27 cellular contexts compared by ENCODE assay signal in genomic region chr10:51651063-51651462, GRCh38. TPM values are rescaled to one million over a fixed set of nuclear protein-coding genes. Genes with fewer than 3 reads are reported as not detected.
DNase-seq lines count a peak whose midpoint lies in the region; TF ChIP-seq lines count a peak whose summit lies in the region.
"Had no signal": no experiment of that assay in that cellular context is flagged by ENCODE, and none has a peak within 500 bp of the region (broad histone marks: within the 10 kb centered on the region; RNA-seq: fewer than 3 reads in every experiment).

No MANE protein-coding gene starts in this region.

- H3K4me3 Mint-ChIP-seq in type B pancreatic cell = no peak overlapping the region
- H3K4me3 Mint-ChIP-seq: activated naive CD4-positive, alpha-beta T cell treated with anti-CD3 and anti-CD28 coated beads, Interleukin-2, amount 10 ng/mL, durations not matched to agents 7 days and 5 days; effector memory CD8-positive, alpha-beta T cell; GM23338; naive thymus-derived CD8-positive, alpha-beta T cell; stimulated activated naive CD8-positive, alpha-beta T cell treated with anti-CD3 and anti-CD28 coated beads, Interleukin-15, Interleukin-2, amounts not matched to agents 100 ng/mL and 50 ng/mL, for 24 hours had no signal

- H3K27ac ChIP-seq in RWPE1 = no peak overlapping the region
- H3K27ac ChIP-seq: C4-2B, cardiac muscle cell, coronary artery, thyroid gland had no signal

- POLR2A ChIA-PET in RWPE1 (lab: Yijun Ruan, JAX; ENCODE audit: low non-redundant PET) = no interaction called here

- TF ChIP-seq CTCF in RWPE1 (conservative IDR thresholded peaks at IDR 0.05; ENCODE audit: low read depth) (no peak), epithelial cell of esophagus (IDR thresholded peaks at IDR 0.05; ENCODE audit: insufficient read depth, low read depth, low read length, missing control alignments) (no peak), type B pancreatic cell (conservative IDR thresholded peaks at IDR 0.05) (no peak)

- H3K9me3 Mint-ChIP-seq in type B pancreatic cell = no peaks in the 10 kb centered on the region
- H3K9me3 Mint-ChIP-seq: activated naive CD4-positive, alpha-beta T cell treated with anti-CD3 and anti-CD28 coated beads, Interleukin-2, amount 10 ng/mL, durations not matched to agents 7 days and 5 days; effector memory CD8-positive, alpha-beta T cell; GM23338; naive thymus-derived CD8-positive, alpha-beta T cell; stimulated activated naive CD8-positive, alpha-beta T cell treated with anti-CD3 and anti-CD28 coated beads, Interleukin-15, Interleukin-2, amounts not matched to agents 100 ng/mL and 50 ng/mL, for 24 hours had no signal

- peak; percentile 8 for DNase-seq in ELR (ENCODE audit: low read depth)
- peak; percentile 11 for DNase-seq in RWPE1 (ENCODE audit: low spot score)
- DNase-seq in epithelial cell of esophagus (ENCODE audit: low read depth) = peak; percentile 58
- peak; percentile 4 for DNase-seq in kidney tubule cell (ENCODE audit: low spot score)
- DNase-seq in type B pancreatic cell (ENCODE audit: extremely low spot score, unreplicated experiment) = no peak
- DNase-seq in NCI-H1436 treated with DMSO at 0.1 percent for 48 hours (lab: John Stamatoyannopoulos, UW) = no peak
- DNase-seq in GF-D8 (lab: John Stamatoyannopoulos, UW) = no peak
- DNase-seq: activated CD4-positive, CD25-positive, alpha-beta regulatory T cell; activated naive CD4-positive, alpha-beta T cell treated with anti-CD3 and anti-CD28 coated beads, Interleukin-2, amount 10 ng/mL, durations not matched to agents 7 days and 5 days; amygdala; DMS79 treated with DMSO at 0.1 percent for 48 hours; effector memory CD8-positive, alpha-beta T cell; naive thymus-derived CD8-positive, alpha-beta T cell; NCI-H1092; NCI-H187; NCI-H2171 treated with DMSO at 0.1 percent for 48 hours; NCI-H524 treated with DMSO at 0.1 percent for 48 hours; NK-92 treated with Interleukin-12 subunit alpha and Interleukin-12 subunit beta, amount 100 ng/mL, for 24 hours; SIG-M5; small intestine; thyroid gland had no signal

- no peaks in the 10 kb centered on the region for H3K27me3 Mint-ChIP-seq in type B pancreatic cell
- H3K27me3 Mint-ChIP-seq: activated naive CD4-positive, alpha-beta T cell treated with anti-CD3 and anti-CD28 coated beads, Interleukin-2, amount 10 ng/mL, durations not matched to agents 7 days and 5 days had no signal

- no peak overlapping the region for H3K4me3 ChIP-seq in epithelial cell of esophagus (ENCODE audit: low read length)
- H3K4me3 ChIP-seq: cardiac muscle cell, coronary artery, GM12878, GM23338, thyroid gland had no signal

- no peak overlapping the region for H3K27ac Mint-ChIP-seq in type B pancreatic cell
- H3K27ac Mint-ChIP-seq: activated naive CD4-positive, alpha-beta T cell treated with anti-CD3 and anti-CD28 coated beads, Interleukin-2, amount 10 ng/mL, durations not matched to agents 7 days and 5 days; effector memory CD8-positive, alpha-beta T cell; GM23338; stimulated activated naive CD8-positive, alpha-beta T cell treated with anti-CD3 and anti-CD28 coated beads, Interleukin-15, Interleukin-2, amounts not matched to agents 100 ng/mL and 50 ng/mL, for 24 hours had no signal

- no peaks in the 10 kb centered on the region for H3K36me3 Mint-ChIP-seq in type B pancreatic cell
- H3K36me3 Mint-ChIP-seq: activated naive CD4-positive, alpha-beta T cell treated with anti-CD3 and anti-CD28 coated beads, Interleukin-2, amount 10 ng/mL, durations not matched to agents 7 days and 5 days; naive thymus-derived CD8-positive, alpha-beta T cell had no signal

- H3K4me1 Mint-ChIP-seq in type B pancreatic cell (ENCODE audit: unreplicated experiment) = no peaks in the 10 kb centered on the region
- H3K4me1 Mint-ChIP-seq: activated naive CD4-positive, alpha-beta T cell treated with anti-CD3 and anti-CD28 coated beads, Interleukin-2, amount 10 ng/mL, durations not matched to agents 7 days and 5 days; naive thymus-derived CD8-positive, alpha-beta T cell had no signal

- CTCF ChIA-PET in RWPE1 (lab: Yijun Ruan, JAX) = no interaction called here

RNA-seq across cellular contexts. Expression of gene CSTF2T, which starts 48.3 kb away (rescaled TPM):
- total RNA-seq in type B pancreatic cell (ENCODE audit: low replicate concordance) = 23.6 and 31.6 TPM in 2 replicates

Comparison
In these comparisons a context has a peak if more than half of its experiments do, and no peak if none do; other contexts are left out.
1. DNase-seq: peak in ELR (single experiment), RWPE1 (single experiment), epithelial cell of esophagus (single experiment) and kidney tubule cell (single experiment); none in type B pancreatic cell (single experiment), NCI-H1436 treated with DMSO at 0.1 percent for 48 hours (single experiment) and GF-D8 (single experiment).